ENCODE assay signal across 8 cellular contexts in the genomic region with DNA sequence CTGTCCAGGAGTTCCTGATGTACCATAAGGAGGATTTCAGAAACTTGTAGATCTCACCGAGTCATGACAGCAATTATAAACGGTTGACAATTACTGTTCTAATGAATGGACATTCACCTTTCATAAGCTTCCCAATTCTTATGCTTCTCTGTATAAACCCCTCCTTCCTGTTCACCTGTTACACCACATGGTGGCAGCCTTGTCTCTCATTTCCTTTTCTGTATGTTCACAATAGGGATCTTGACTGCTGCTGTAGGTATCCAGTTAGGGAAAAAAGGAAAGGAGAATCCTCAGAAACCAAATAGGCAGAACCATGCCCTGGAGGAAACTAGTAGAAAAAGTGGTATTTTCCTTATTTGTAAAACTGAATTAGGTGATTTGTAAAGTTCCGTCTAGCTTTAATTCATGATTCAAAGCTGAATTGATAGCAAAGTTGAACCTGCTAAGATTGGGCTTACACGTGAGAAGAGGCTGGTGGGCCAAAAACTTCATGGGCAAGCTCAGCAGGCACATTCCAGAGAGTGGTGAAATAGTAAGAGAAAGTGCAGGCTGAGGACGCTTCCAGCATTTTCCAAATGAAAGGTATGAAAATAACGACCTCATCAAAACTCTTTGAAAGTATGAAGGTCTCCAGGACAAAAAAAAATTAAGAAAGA. TPM values are rescaled to one million over a fixed set of nuclear protein-coding genes. Genes with fewer than 3 reads are reported as not detected.
DNase-seq lines count a peak whose midpoint lies in the region; ATAC-seq, FAIRE-seq and TF ChIP-seq lines count a peak whose summit lies in the region.

No MANE protein-coding gene starts in this region.

- TF ChIP-seq CTCF in CD4-positive, alpha-beta T cell (IDR thresholded peaks at IDR 0.05) = peak; percentile 87

- H3K27me3 Mint-ChIP-seq in CD4-positive, alpha-beta T cell = peaks cover 38% of the 10 kb centered on the region
- peaks cover 35% of the 10 kb centered on the region for H3K27me3 Mint-ChIP-seq in activated CD4-positive, alpha-beta T cell treated with anti-CD3 and anti-CD28 coated beads, Interleukin-2, amount 10 ng/mL, durations not matched to agents 24 days and 14 days
- peaks cover 5% of the 10 kb centered on the region for H3K27me3 Mint-ChIP-seq in memory B cell

- no peak overlapping the region for H3K27ac ChIP-seq in CD4-positive, alpha-beta T cell (ENCODE audit: low read depth, low read length)

- intact Hi-C loops in CD4-positive, alpha-beta T cell (cut with DNase I, micrococcal nuclease) = loop anchor here (1.0 to 5.0 kb wide), 6 partner anchors 48 to 1392 kb away; no protein-coding TSS in a partner anchor
- intact Hi-C loops in activated CD4-positive, alpha-beta T cell treated with anti-CD3 and anti-CD28 coated beads, Interleukin-2, amount 10 ng/mL, durations not matched to agents 24 days and 14 days (cut with micrococcal nuclease) = loop anchor here (1.0 to 2.0 kb wide), 4 partner anchors 29 to 173 kb away; a partner anchor contains a TSS

- FAIRE-seq in GM19239 (lab: Jason Lieb, UNC) = peak; percentile 98

- CTCF ChIA-PET in CD4-positive, alpha-beta T cell (lab: Charles Lee) = interaction anchor here (0.6 to 5.5 kb wide), 27 partner anchors 9 to 961 kb away, joined by 3 to 61 read pairs (median 5); a partner anchor contains a TSS

- no peaks in the 10 kb centered on the region for H3K9me3 Mint-ChIP-seq in CD4-positive, alpha-beta T cell
- H3K9me3 Mint-ChIP-seq in activated CD4-positive, alpha-beta T cell treated with anti-CD3 and anti-CD28 coated beads, Interleukin-2, amount 10 ng/mL, durations not matched to agents 24 days and 14 days = no peaks in the 10 kb centered on the region
- H3K9me3 Mint-ChIP-seq in memory B cell = no peaks in the 10 kb centered on the region

- no peak overlapping the region for H3K27ac Mint-ChIP-seq in CD4-positive, alpha-beta T cell
- H3K27ac Mint-ChIP-seq in activated CD4-positive, alpha-beta T cell treated with anti-CD3 and anti-CD28 coated beads, Interleukin-2, amount 10 ng/mL, durations not matched to agents 24 days and 14 days = no peak overlapping the region
- H3K27ac Mint-ChIP-seq in memory B cell = no peak overlapping the region

- peaks cover 7% of the 10 kb centered on the region for H3K27me3 ChIP-seq in CD4-positive, alpha-beta T cell (ENCODE audit: control insufficient read depth, insufficient read depth, low read length)

- no peaks in the 10 kb centered on the region for H3K9me3 ChIP-seq in CD4-positive, alpha-beta T cell (ENCODE audit: control insufficient read depth, low read length)

- no peak overlapping the region for H3K4me3 Mint-ChIP-seq in CD4-positive, alpha-beta T cell
- H3K4me3 Mint-ChIP-seq in activated CD4-positive, alpha-beta T cell treated with anti-CD3 and anti-CD28 coated beads, Interleukin-2, amount 10 ng/mL, durations not matched to agents 24 days and 14 days = no peak overlapping the region
- H3K4me3 Mint-ChIP-seq in memory B cell = no peak overlapping the region

- H3K4me1 Mint-ChIP-seq in CD4-positive, alpha-beta T cell (ENCODE audit: low read depth) = no peaks in the 10 kb centered on the region
- no peaks in the 10 kb centered on the region for H3K4me1 Mint-ChIP-seq in activated CD4-positive, alpha-beta T cell treated with anti-CD3 and anti-CD28 coated beads, Interleukin-2, amount 10 ng/mL, durations not matched to agents 24 days and 14 days
- no peaks in the 10 kb centered on the region for H3K4me1 Mint-ChIP-seq in memory B cell

- no peaks in the 10 kb centered on the region for H3K36me3 Mint-ChIP-seq in CD4-positive, alpha-beta T cell (ENCODE audit: low read depth)
- H3K36me3 Mint-ChIP-seq in activated CD4-positive, alpha-beta T cell treated with anti-CD3 and anti-CD28 coated beads, Interleukin-2, amount 10 ng/mL, durations not matched to agents 24 days and 14 days (ENCODE audit: low read depth) = no peaks in the 10 kb centered on the region
- H3K36me3 Mint-ChIP-seq in memory B cell = no peaks in the 10 kb centered on the region

- POLR2A ChIA-PET in CD4-positive, alpha-beta T cell (lab: Charles Lee) = interaction anchor here (0.7 to 1.8 kb wide), 7 partner anchors 9 to 173 kb away, joined by 3 to 9 read pairs (median 4); a partner anchor contains a TSS

- DNase-seq in CD4-positive, alpha-beta T cell = peak in 9 of 10 experiments; percentile 24 to 45 (median 33)
- DNase-seq in GM19239 (ENCODE audit: insufficient read length, low spot score) (peak; percentile 13), NCI-H526 (lab: John Stamatoyannopoulos, UW) (peak; percentile 63 to 81), memory B cell (ENCODE audit: low spot score in 2 of 2) (peak; percentile 46 to 61)
- DNase-seq in activated CD4-positive, alpha-beta T cell treated with anti-CD3 and anti-CD28 coated beads, Interleukin-2, amount 10 ng/mL, durations not matched to agents 24 days and 14 days = peak; percentile 86
- DNase-seq in effector CD8-positive, alpha-beta T cell (lab: John Stamatoyannopoulos, UW) = peak; percentile 13
- DNase-seq in stimulated activated CD8-positive, alpha-beta memory T cell treated with anti-CD3 and anti-CD28 coated beads, Interleukin-7, amount 100 ng/mL, for 24 hours (ENCODE audit: low read depth) = peak; percentile 3

- ATAC-seq in CD4-positive, alpha-beta T cell (ENCODE audit: poor library complexity) = peak; percentile 86
- ATAC-seq in HG03469 (IDR thresholded peaks at IDR 0.05; ENCODE audit: unreplicated experiment) (peak; percentile 77), memory B cell (ENCODE audit: low read depth) (peak; percentile 77)

RNA-seq across cellular contexts. Expression of a gene that starts 29.0 kb away (rescaled TPM):
- total RNA-seq in CD4-positive, alpha-beta T cell = 10 to 100 TPM; 34.7 to 37.3 TPM
- total RNA-seq in activated CD4-positive, alpha-beta T cell treated with anti-CD3 and anti-CD28 coated beads, Interleukin-2, amount 10 ng/mL, durations not matched to agents 24 days and 14 days = 37.2 and 40.0 TPM in 2 replicates

RNA-seq across cellular contexts. Expression of a gene that starts 35.2 kb away (rescaled TPM):
- not detected for total RNA-seq in CD4-positive, alpha-beta T cell
- not detected in 2 replicates for total RNA-seq in activated CD4-positive, alpha-beta T cell treated with anti-CD3 and anti-CD28 coated beads, Interleukin-2, amount 10 ng/mL, durations not matched to agents 24 days and 14 days

Comparison
In these comparisons a context has a peak if more than half of its experiments do, and no peak if none do; other contexts are left out.
1. DNase-seq: peak in every context shown above with its lines; median percentile 86 in activated CD4-positive, alpha-beta T cell treated with anti-CD3 and anti-CD28 coated beads, Interleukin-2, amount 10 ng/mL, durations not matched to agents 24 days and 14 days; 72 in NCI-H526; 54 in memory B cell; 33 in CD4-positive, alpha-beta T cell; 13 in GM19239; 13 in effector CD8-positive, alpha-beta T cell; 3 in stimulated activated CD8-positive, alpha-beta memory T cell treated with anti-CD3 and anti-CD28 coated beads, Interleukin-7, amount 100 ng/mL, for 24 hours.